In genomic region chr2:166651080-166651675, GRCh38 we compare ENCODE assay signal across 15 cellular contexts.
A peak's percentile ranks its signal among the peaks of the same experiment; 100 is the strongest.
DNase-seq lines count a peak whose midpoint lies in the region; FAIRE-seq and TF ChIP-seq lines count a peak whose summit lies in the region.
"Had no signal": no experiment of that assay in that cellular context is flagged by ENCODE, and none has a peak within 500 bp of the region (broad histone marks: within the 10 kb centered on the region; RNA-seq: fewer than 3 reads in every experiment).

No MANE protein-coding gene starts in this region.

- H3K4me3 ChIP-seq in LNCaP clone FGC (ENCODE audit: low read depth, low read length), result no peak overlapping the region
- H3K4me3 ChIP-seq in bronchial epithelial cell (ENCODE audit: low read depth, low read length), result no peak overlapping the region
- H3K4me3 ChIP-seq: dorsolateral prefrontal cortex, left lung had no signal

- no peaks in the 10 kb centered on the region for H3K27me3 ChIP-seq in bronchial epithelial cell (ENCODE audit: control insufficient read depth, insufficient read depth, low read length)
- H3K27me3 ChIP-seq: dorsolateral prefrontal cortex, left lung had no signal

- H3K4me3 Mint-ChIP-seq in activated naive CD4-positive, alpha-beta T cell treated with anti-CD3 and anti-CD28 coated beads, Interleukin-2, amount 10 ng/mL, durations not matched to agents 7 days and 5 days, result no peak overlapping the region
- H3K4me3 Mint-ChIP-seq: H9, neural crest cell had no signal

- H3K27me3 Mint-ChIP-seq in activated naive CD4-positive, alpha-beta T cell treated with anti-CD3 and anti-CD28 coated beads, Interleukin-2, amount 10 ng/mL, durations not matched to agents 7 days and 5 days, result no peaks in the 10 kb centered on the region

- H3K36me3 Mint-ChIP-seq in activated naive CD4-positive, alpha-beta T cell treated with anti-CD3 and anti-CD28 coated beads, Interleukin-2, amount 10 ng/mL, durations not matched to agents 7 days and 5 days, result no peaks in the 10 kb centered on the region

- no peak overlapping the region for H3K27ac Mint-ChIP-seq in activated naive CD4-positive, alpha-beta T cell treated with anti-CD3 and anti-CD28 coated beads, Interleukin-2, amount 10 ng/mL, durations not matched to agents 7 days and 5 days
- H3K27ac Mint-ChIP-seq: H9 had no signal

- DNase-seq in DMS153 (lab: John Stamatoyannopoulos, UW), result peak; percentile 48
- peak; percentile 63 for DNase-seq in LNCaP clone FGC (ENCODE audit: low read depth)
- peak; percentile 7 for DNase-seq in bronchial epithelial cell (ENCODE audit: low read depth)
- peak; percentile 1 to 49 for DNase-seq in lung microvascular endothelial cell (ENCODE audit: low read depth in 2 of 2)
- no peak for DNase-seq in AG08395 (ENCODE audit: low spot score)
- DNase-seq in NCI-H1417 (lab: John Stamatoyannopoulos, UW), result no peak
- DNase-seq in activated naive CD4-positive, alpha-beta T cell treated with anti-CD3 and anti-CD28 coated beads, Interleukin-2, amount 10 ng/mL, durations not matched to agents 7 days and 5 days, result no peak
- DNase-seq in NCI-H146 treated with DMSO at 0.1 percent for 48 hours (lab: John Stamatoyannopoulos, UW; ENCODE audit: unreplicated experiment), result no peak
- DNase-seq: activated naive CD4-positive, alpha-beta T cell treated with anti-CD3 and anti-CD28 coated beads, Interleukin-2, amount 50 U/mL, for 16 hours; dorsolateral prefrontal cortex; H9; left lung; NCI-H446 treated with DMSO at 0.1 percent for 48 hours; small intestine had no signal

- no peaks in the 10 kb centered on the region for H3K9me3 Mint-ChIP-seq in activated naive CD4-positive, alpha-beta T cell treated with anti-CD3 and anti-CD28 coated beads, Interleukin-2, amount 10 ng/mL, durations not matched to agents 7 days and 5 days
- H3K9me3 Mint-ChIP-seq: H9 had no signal

- no peaks in the 10 kb centered on the region for H3K36me3 ChIP-seq in bronchial epithelial cell (ENCODE audit: control insufficient read depth, insufficient read depth, low read length)
- H3K36me3 ChIP-seq: left lung had no signal

- no peak for FAIRE-seq in bronchial epithelial cell (lab: Jason Lieb, UNC)
- FAIRE-seq: small intestine had no signal

- CTCF ChIA-PET in activated naive CD4-positive, alpha-beta T cell treated with anti-CD3 and anti-CD28 coated beads, Interleukin-2, amount 10 ng/mL, durations not matched to agents 7 days and 5 days (lab: Charles Lee), result no interaction called here

- no peak for TF ChIP-seq CTCF in LNCaP clone FGC (IDR thresholded peaks at IDR 0.05; ENCODE audit: control insufficient read depth, extremely low read depth, insufficient read depth)
- TF ChIP-seq CTCF in bronchial epithelial cell (IDR thresholded peaks at IDR 0.05; ENCODE audit: insufficient read depth, low read length, severe bottlenecking), result no peak

- H3K4me1 Mint-ChIP-seq in activated naive CD4-positive, alpha-beta T cell treated with anti-CD3 and anti-CD28 coated beads, Interleukin-2, amount 10 ng/mL, durations not matched to agents 7 days and 5 days, result no peaks in the 10 kb centered on the region
- H3K4me1 Mint-ChIP-seq: neural crest cell had no signal

Comparison
In these comparisons a context has a peak if more than half of its experiments do, and no peak if none do; other contexts are left out.
1. DNase-seq: peak in DMS153 (single experiment), LNCaP clone FGC (single experiment), bronchial epithelial cell (single experiment) and lung microvascular endothelial cell (2 of 2); none in AG08395 (single experiment), NCI-H1417 (0 of 3), activated naive CD4-positive, alpha-beta T cell treated with anti-CD3 and anti-CD28 coated beads, Interleukin-2, amount 10 ng/mL, durations not matched to agents 7 days and 5 days (single experiment) and NCI-H146 treated with DMSO at 0.1 percent for 48 hours (single experiment).